2 cellular contexts compared by ENCODE assay signal in genomic region chr11:16609769-16610168, GRCh38.
TF ChIP-seq lines count a peak whose summit lies in the region.

No MANE protein-coding gene starts in this region.

TF ChIP-seq in GM23338, 12 proteins besides CTCF, POLR2A, EP300 and RAD21:
- TF ChIP-seq, protein P1, sequence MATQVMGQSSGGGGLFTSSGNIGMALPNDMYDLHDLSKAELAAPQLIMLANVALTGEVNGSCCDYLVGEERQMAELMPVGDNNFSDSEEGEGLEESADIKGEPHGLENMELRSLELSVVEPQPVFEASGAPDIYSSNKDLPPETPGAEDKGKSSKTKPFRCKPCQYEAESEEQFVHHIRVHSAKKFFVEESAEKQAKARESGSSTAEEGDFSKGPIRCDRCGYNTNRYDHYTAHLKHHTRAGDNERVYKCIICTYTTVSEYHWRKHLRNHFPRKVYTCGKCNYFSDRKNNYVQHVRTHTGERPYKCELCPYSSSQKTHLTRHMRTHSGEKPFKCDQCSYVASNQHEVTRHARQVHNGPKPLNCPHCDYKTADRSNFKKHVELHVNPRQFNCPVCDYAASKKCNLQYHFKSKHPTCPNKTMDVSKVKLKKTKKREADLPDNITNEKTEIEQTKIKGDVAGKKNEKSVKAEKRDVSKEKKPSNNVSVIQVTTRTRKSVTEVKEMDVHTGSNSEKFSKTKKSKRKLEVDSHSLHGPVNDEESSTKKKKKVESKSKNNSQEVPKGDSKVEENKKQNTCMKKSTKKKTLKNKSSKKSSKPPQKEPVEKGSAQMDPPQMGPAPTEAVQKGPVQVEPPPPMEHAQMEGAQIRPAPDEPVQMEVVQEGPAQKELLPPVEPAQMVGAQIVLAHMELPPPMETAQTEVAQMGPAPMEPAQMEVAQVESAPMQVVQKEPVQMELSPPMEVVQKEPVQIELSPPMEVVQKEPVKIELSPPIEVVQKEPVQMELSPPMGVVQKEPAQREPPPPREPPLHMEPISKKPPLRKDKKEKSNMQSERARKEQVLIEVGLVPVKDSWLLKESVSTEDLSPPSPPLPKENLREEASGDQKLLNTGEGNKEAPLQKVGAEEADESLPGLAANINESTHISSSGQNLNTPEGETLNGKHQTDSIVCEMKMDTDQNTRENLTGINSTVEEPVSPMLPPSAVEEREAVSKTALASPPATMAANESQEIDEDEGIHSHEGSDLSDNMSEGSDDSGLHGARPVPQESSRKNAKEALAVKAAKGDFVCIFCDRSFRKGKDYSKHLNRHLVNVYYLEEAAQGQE (IDR thresholded peaks at IDR 0.05; ENCODE audit: unreplicated experiment), result no peak
- TF ChIP-seq EZH2 (IDR thresholded peaks at IDR 0.05; ENCODE audit: low read depth, unreplicated experiment) (no peak), POLR2AphosphoS5 (IDR thresholded peaks at IDR 0.05; ENCODE audit: low read depth) (no peak), EZH2phosphoT487 (IDR thresholded peaks at IDR 0.05; ENCODE audit: unreplicated experiment) (no peak), NANOG (IDR thresholded peaks at IDR 0.05; ENCODE audit: borderline replicate concordance) (no peak), ZNF331 (CRISPR knock-in tag; IDR thresholded peaks at IDR 0.05; ENCODE audit: low read depth) (no peak), ZNF462 (CRISPR knock-in tag; IDR thresholded peaks at IDR 0.05) (no peak)

TF ChIP-seq in H1, 55 proteins besides CTCF, POLR2A, EP300 and RAD21:
- TF ChIP-seq RNF2 (IDR thresholded peaks at IDR 0.05; ENCODE audit: borderline replicate concordance, low read depth, low read length, missing control alignments, poor library complexity, severe bottlenecking) (peak; percentile 66), GTF2F1 (IDR thresholded peaks at IDR 0.05; ENCODE audit: borderline replicate concordance, low read depth, low read length) (no peak), MAFK (IDR thresholded peaks at IDR 0.05; ENCODE audit: low read depth, low read length) (no peak), SIN3A (conservative IDR thresholded peaks at IDR 0.05 in 1 of 2, IDR thresholded peaks at IDR 0.05 in 1 of 2; ENCODE audit: low read depth in 1 of 2, low read length in 2 of 2) (no peak), RFX5 (IDR thresholded peaks at IDR 0.05; ENCODE audit: borderline replicate concordance, low read depth, low read length) (no peak), RBBP5 (IDR thresholded peaks at IDR 0.05; ENCODE audit: borderline replicate concordance, low read depth, low read length) (no peak), SIX5 (IDR thresholded peaks at IDR 0.05; ENCODE audit: low read depth, low read length) (no peak), SP1 (IDR thresholded peaks at IDR 0.05; ENCODE audit: low read depth, low read length) (no peak)
